In genomic region chr16:88413631-88414030, GRCh38 we compare ENCODE assay signal across 2 cellular contexts.
TF ChIP-seq lines count a peak whose summit lies in the region.

No MANE protein-coding gene starts in this region.

TF ChIP-seq in HCT116, 20 proteins besides CTCF, POLR2A, EP300 and RAD21:
- TF ChIP-seq EZH2 (IDR thresholded peaks at IDR 0.05) (no peak), SRF (IDR thresholded peaks at IDR 0.05; ENCODE audit: low read depth) (no peak), ELF1 (IDR thresholded peaks at IDR 0.05; ENCODE audit: borderline replicate concordance, low read depth) (no peak), SIN3A (IDR thresholded peaks at IDR 0.05; ENCODE audit: low read depth) (no peak), CEBPB (IDR thresholded peaks at IDR 0.05; ENCODE audit: low read depth) (no peak), ZFX (IDR thresholded peaks at IDR 0.05) (no peak), TCF7L2 (IDR thresholded peaks at IDR 0.05; ENCODE audit: borderline replicate concordance, extremely low read depth, insufficient read depth, insufficient read length) (no peak)

TF ChIP-seq in GM12878, 131 proteins besides CTCF, POLR2A, EP300 and RAD21:
- TF ChIP-seq POLR2AphosphoS2 (IDR thresholded peaks at IDR 0.05; ENCODE audit: low read depth, low read length) (no peak), CHD1 (IDR thresholded peaks at IDR 0.05; ENCODE audit: low read depth, low read length) (no peak), ZNF622 (IDR thresholded peaks at IDR 0.05) (no peak), IRF5 (IDR thresholded peaks at IDR 0.05; ENCODE audit: borderline replicate concordance) (no peak), POU2F2 (IDR thresholded peaks at IDR 0.05; ENCODE audit: borderline replicate concordance, low read depth, low read length) (no peak), NR2C2 (IDR thresholded peaks at IDR 0.05; ENCODE audit: borderline replicate concordance, control insufficient read depth, insufficient read length, low read depth) (no peak), PKNOX1 (IDR thresholded peaks at IDR 0.05) (no peak), YBX1 (IDR thresholded peaks at IDR 0.05) (no peak), CHD4 (IDR thresholded peaks at IDR 0.05) (no peak), NRF1 (conservative IDR thresholded peaks at IDR 0.05; ENCODE audit: low read depth, low read length) (no peak), BACH1 (IDR thresholded peaks at IDR 0.05; ENCODE audit: borderline replicate concordance) (no peak), REST (IDR thresholded peaks at IDR 0.05; ENCODE audit: low read depth, low read length) (no peak)
TF ChIP-seq in GM12878: peak in this region for 0.
